Comparison of ENCODE assay signal across 7 cellular contexts in the genomic region with DNA sequence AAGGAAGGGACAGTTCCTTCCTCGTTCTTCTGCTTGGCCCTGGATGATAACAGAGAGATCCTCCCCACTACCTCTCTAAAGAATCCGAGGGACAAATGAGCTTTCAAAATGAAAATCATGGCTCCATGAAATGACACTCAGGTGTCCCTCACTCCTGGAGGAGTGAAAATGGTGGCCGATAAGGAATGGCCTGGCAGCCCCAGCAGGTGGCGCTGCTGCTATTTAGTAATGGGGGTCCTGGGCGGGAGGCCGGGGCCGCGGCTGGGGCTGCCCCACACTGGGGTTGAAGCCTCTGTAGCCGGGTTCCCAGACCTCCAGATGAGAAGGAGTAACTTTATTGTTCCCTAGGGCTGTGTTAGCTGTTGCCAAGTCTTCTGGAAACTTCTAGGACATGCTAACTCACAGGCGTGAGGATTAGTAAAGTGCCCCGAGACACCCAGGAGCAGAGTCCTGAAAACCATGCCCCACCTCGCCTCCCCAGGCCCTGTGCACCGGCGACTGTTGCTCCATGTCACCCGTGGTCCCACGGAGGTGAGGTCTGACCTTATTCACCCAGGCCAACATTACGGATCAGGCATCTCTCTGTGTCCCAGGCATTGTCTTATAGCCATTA.
DNase-seq lines count a peak whose midpoint lies in the region; TF ChIP-seq lines count a peak whose summit lies in the region.

No MANE protein-coding gene starts in this region.

- TF ChIP-seq CTCF in GM12875 (IDR thresholded peaks at IDR 0.05; ENCODE audit: borderline replicate concordance, insufficient read depth, low read depth, low read length) (peak; percentile 83), vagina (IDR thresholded peaks at IDR 0.05) (peak; percentile 64 to 86 (median 71))

- DNase-seq in HT-29 (ENCODE audit: low spot score) (peak; percentile 43), SJCRH30 (peak; percentile 51 to 71), head of caudate nucleus (peak; percentile 60 to 90 (median 78)), posterior vena cava (ENCODE audit: low spot score) (peak; percentile 94), vagina (ENCODE audit: extremely low spot score in 2 of 2) (no peak)
- peak; percentile 77 for DNase-seq in activated naive CD4-positive, alpha-beta T cell treated with anti-CD3 and anti-CD28 coated beads, Interleukin-2, amount 10 ng/mL, durations not matched to agents 7 days and 5 days

- H3K4me3 ChIP-seq in GM12875 (ENCODE audit: low read depth, low read length) (no peak overlapping the region), SJCRH30 (no peak overlapping the region), vagina (no peak overlapping the region)

- H3K4me1 Mint-ChIP-seq in activated naive CD4-positive, alpha-beta T cell treated with anti-CD3 and anti-CD28 coated beads, Interleukin-2, amount 10 ng/mL, durations not matched to agents 7 days and 5 days, result peaks cover 5% of the 10 kb centered on the region

- no peaks in the 10 kb centered on the region for H3K36me3 Mint-ChIP-seq in activated naive CD4-positive, alpha-beta T cell treated with anti-CD3 and anti-CD28 coated beads, Interleukin-2, amount 10 ng/mL, durations not matched to agents 7 days and 5 days

- intact Hi-C loops in head of caudate nucleus (cut with DNase I) (loop anchor here (5.0 to 10.0 kb wide), 3 partner anchors 178 to 560 kb away; no protein-coding TSS in a partner anchor), posterior vena cava (cut with DNase I) (loop anchor here (5.0 to 10.0 kb wide), 5 partner anchors 268 to 738 kb away; partner anchors contain the start of gene SMAD7 (in 1 of the 2)), vagina (cut with DNase I) (loop anchor here (10.0 kb wide), 2 partner anchors 498 to 808 kb away; partner anchors contain the start of gene C18orf32)

- H3K4me1 ChIP-seq in SJCRH30, result no peaks in the 10 kb centered on the region
- peaks cover 21% of the 10 kb centered on the region for H3K4me1 ChIP-seq in vagina

- H3K36me3 ChIP-seq in SJCRH30, result no peaks in the 10 kb centered on the region
- H3K36me3 ChIP-seq in vagina, result no peaks in the 10 kb centered on the region

- no peaks in the 10 kb centered on the region for H3K9me3 ChIP-seq in SJCRH30 (replicated peaks)
- no peaks in the 10 kb centered on the region for H3K9me3 ChIP-seq in vagina

- H3K27ac ChIP-seq in SJCRH30 (no peak overlapping the region), vagina (no peak overlapping the region)

- H3K9me3 Mint-ChIP-seq in activated naive CD4-positive, alpha-beta T cell treated with anti-CD3 and anti-CD28 coated beads, Interleukin-2, amount 10 ng/mL, durations not matched to agents 7 days and 5 days, result no peaks in the 10 kb centered on the region

- CTCF ChIA-PET in activated naive CD4-positive, alpha-beta T cell treated with anti-CD3 and anti-CD28 coated beads, Interleukin-2, amount 10 ng/mL, durations not matched to agents 7 days and 5 days (lab: Charles Lee), result interaction anchor here (0.8 to 1.1 kb wide), 4 partner anchors 322 to 563 kb away, joined by 3 to 5 read pairs (median 3); no protein-coding TSS in a partner anchor

- TF ChIP-seq POLR2A in vagina (IDR thresholded peaks at IDR 0.05), result no peak

- peaks cover 9% of the 10 kb centered on the region for H3K27me3 Mint-ChIP-seq in activated naive CD4-positive, alpha-beta T cell treated with anti-CD3 and anti-CD28 coated beads, Interleukin-2, amount 10 ng/mL, durations not matched to agents 7 days and 5 days

- H3K27me3 ChIP-seq in SJCRH30 (no peaks in the 10 kb centered on the region), vagina (no peaks in the 10 kb centered on the region)

- H3K4me3 Mint-ChIP-seq in activated naive CD4-positive, alpha-beta T cell treated with anti-CD3 and anti-CD28 coated beads, Interleukin-2, amount 10 ng/mL, durations not matched to agents 7 days and 5 days, result no peak overlapping the region

- no peak overlapping the region for H3K27ac Mint-ChIP-seq in activated naive CD4-positive, alpha-beta T cell treated with anti-CD3 and anti-CD28 coated beads, Interleukin-2, amount 10 ng/mL, durations not matched to agents 7 days and 5 days

Comparison
In these comparisons a context has a peak if more than half of its experiments do, and no peak if none do; other contexts are left out.
1. DNase-seq: peak in HT-29 (single experiment), SJCRH30 (2 of 2), activated naive CD4-positive, alpha-beta T cell treated with anti-CD3 and anti-CD28 coated beads, Interleukin-2, amount 10 ng/mL, durations not matched to agents 7 days and 5 days (single experiment), head of caudate nucleus (42 of 42) and posterior vena cava (single experiment); none in vagina (0 of 2).